Comparison of ENCODE assay signal across 8 cellular contexts in genomic region chr7:92245487-92246362, GRCh38. TPM values are rescaled to one million over a fixed set of nuclear protein-coding genes. Genes with fewer than 3 reads are reported as not detected.
DNase-seq lines count a peak whose midpoint lies in the region; ATAC-seq and TF ChIP-seq lines count a peak whose summit lies in the region.

ANKIB1 (plus strand) TSS chr7:92245974; CDS start chr7:92294979, 49,005 bp downstream.
KRIT1 (minus strand) TSS chr7:92245914; CDS start chr7:92242135, 3,779 bp downstream.

- no peaks in the 10 kb centered on the region for H3K27me3 ChIP-seq in Panc1 (ENCODE audit: control insufficient read depth, insufficient read depth, low read length)
- H3K27me3 ChIP-seq in esophagus muscularis mucosa: no peaks in the 10 kb centered on the region

- no peaks in the 10 kb centered on the region for H3K36me3 Mint-ChIP-seq in stimulated activated memory B cell treated with anti-CD40 and anti-IgM and Interleukin-4, amounts not matched to agents 10 μg/mL and 1 μg/mL and 100 μg/mL, for 72 hours

- H3K4me3 ChIP-seq in Panc1 (ENCODE audit: low read depth in 2 of 2, low read length in 2 of 2): peak within 1 kb of the TSS; percentile 94
- H3K4me3 ChIP-seq in esophagus muscularis mucosa: peak within 1 kb of the TSS; percentile 78 to 96 (median 94)

- CTCF ChIA-PET in Panc1 (lab: Charles Lee): interaction anchor here (1.1 kb wide), 1 partner anchor 202 kb away, joined by 3 read pairs; the partner anchor contains the start of gene GATAD1

- no peak for TF ChIP-seq CTCF in Panc1 (IDR thresholded peaks at IDR 0.05)
- peak in 2 of 3 experiments; percentile 28 to 32 for TF ChIP-seq CTCF in esophagus muscularis mucosa (IDR thresholded peaks at IDR 0.05)

- peak within 1 kb of the TSS; percentile 89 for H3K4me3 Mint-ChIP-seq in stimulated activated memory B cell treated with anti-CD40 and anti-IgM and Interleukin-4, amounts not matched to agents 10 μg/mL and 1 μg/mL and 100 μg/mL, for 72 hours

- 0% methylated on average over 21 of the region's 72 CpGs for WGBS in esophagus muscularis mucosa

- no TSS peak for BruUV-seq in Panc1 (replicated peaks; lab: Mats Ljungman, UMichigan)

- peak within 1 kb of the TSS; percentile 96 for H3K27ac Mint-ChIP-seq in stimulated activated memory B cell treated with anti-CD40 and anti-IgM and Interleukin-4, amounts not matched to agents 10 μg/mL and 1 μg/mL and 100 μg/mL, for 72 hours

- POLR2A ChIA-PET in Panc1 (lab: Charles Lee): interaction anchor here (0.6 to 1.1 kb wide), 4 partner anchors 17 to 283 kb away, joined by 3 to 5 read pairs (median 4); partner anchors contain the start of gene RBM48

- ATAC-seq in GM21723 (IDR thresholded peaks at IDR 0.05; ENCODE audit: unreplicated experiment) (peak; percentile 84), Panc1 (peak; percentile 95)
- ATAC-seq in stimulated activated memory B cell treated with anti-CD40 and anti-IgM and Interleukin-4, amounts not matched to agents 10 μg/mL and 1 μg/mL and 100 μg/mL, for 72 hours: peak; percentile 94

- in situ Hi-C loops in Panc1 (cut with HindIII; ENCODE audit: low pct_unique_long_range_greater_than_20kb, low sequenced_read_pairs): no loop called here

- no peaks in the 10 kb centered on the region for H3K27me3 Mint-ChIP-seq in stimulated activated memory B cell treated with anti-CD40 and anti-IgM and Interleukin-4, amounts not matched to agents 10 μg/mL and 1 μg/mL and 100 μg/mL, for 72 hours

- peaks cover 39% of the 10 kb centered on the region for H3K4me1 Mint-ChIP-seq in stimulated activated memory B cell treated with anti-CD40 and anti-IgM and Interleukin-4, amounts not matched to agents 10 μg/mL and 1 μg/mL and 100 μg/mL, for 72 hours

- H3K9me3 Mint-ChIP-seq in stimulated activated memory B cell treated with anti-CD40 and anti-IgM and Interleukin-4, amounts not matched to agents 10 μg/mL and 1 μg/mL and 100 μg/mL, for 72 hours: no peaks in the 10 kb centered on the region

- H3K4me1 ChIP-seq in Panc1 (ENCODE audit: control insufficient read depth, insufficient read depth, low read length) (peaks cover 17% of the 10 kb centered on the region), esophagus muscularis mucosa (peaks cover 25 to 50% (median 36%) of the 10 kb centered on the region in 4 donors)

- no peaks in the 10 kb centered on the region for H3K9me3 ChIP-seq in Panc1 (ENCODE audit: control insufficient read depth, insufficient read depth, low read depth, low read length)
- H3K9me3 ChIP-seq in esophagus muscularis mucosa: no peaks in the 10 kb centered on the region

- H3K27ac ChIP-seq in Panc1 (ENCODE audit: low read length) (peak within 1 kb of the TSS; percentile 94), esophagus muscularis mucosa (replicated peaks in 1 of 4) (peak within 1 kb of the TSS; percentile 91 to 94 (median 93))

- TF ChIP-seq EP300 in esophagus muscularis mucosa (IDR thresholded peaks at IDR 0.05): no peak

- no peak for TF ChIP-seq POLR2A in esophagus muscularis mucosa (IDR thresholded peaks at IDR 0.05; ENCODE audit: low read depth)

- DNase-seq in DMS79 (lab: John Stamatoyannopoulos, UW) (peak; percentile 74), KG1 (lab: John Stamatoyannopoulos, UW) (peak; percentile 88), Panc1 (ENCODE audit: low read depth, low spot score) (peak; percentile 75), esophagus muscularis mucosa (ENCODE audit: extremely low spot score) (peak; percentile 98), myocyte (ENCODE audit: low read depth) (peak; percentile 93)
- peak; percentile 89 to 91 for DNase-seq in activated T-cell treated with anti-CD3 and anti-CD28 coated beads, Interleukin-2, amount 50 U/mL, for 48 hours

- peaks cover 13% of the 10 kb centered on the region for H3K36me3 ChIP-seq in Panc1 (ENCODE audit: control insufficient read depth, insufficient read depth, low read length)
- peaks cover 6 to 13% (median 10%) of the 10 kb centered on the region in 4 donors for H3K36me3 ChIP-seq in esophagus muscularis mucosa

- intact Hi-C loops in Panc1 (cut with micrococcal nuclease; ENCODE audit: unreplicated experiment) (loop anchor here (2.0 kb wide), 1 partner anchor 47 kb away; no protein-coding TSS in a partner anchor), esophagus muscularis mucosa (cut with DNase I) (loop anchor here (2.0 kb wide), 1 partner anchor 201 kb away; the partner anchor contains the start of gene GATAD1)

RNA-seq across cellular contexts. Expression of gene ANKIB1, which starts in this region (rescaled TPM):
- total RNA-seq in Panc1 (2021; ENCODE audit: unreplicated experiment) (83.8 TPM), esophagus muscularis mucosa (10 to 100 TPM; 25.8 to 37.8 (median 28.6) TPM), myocyte (34.6 and 37.6 TPM in 2 replicates)
- 29.8 TPM for polyA plus RNA-seq in Panc1 (2012; ENCODE audit: insufficient read length)
- 21.7 TPM for polyA plus RNA-seq in myocyte (2012)

RNA-seq across cellular contexts. Expression of gene KRIT1, which starts in this region (rescaled TPM):
- total RNA-seq in Panc1 (2021; ENCODE audit: unreplicated experiment): 50.1 TPM
- 39.4 TPM for polyA plus RNA-seq in Panc1 (2012; ENCODE audit: insufficient read length)
- 10 to 100 TPM; 48.1 to 57.5 (median 52.4) TPM for total RNA-seq in esophagus muscularis mucosa
- total RNA-seq in myocyte: 59.2 and 60.4 TPM in 2 replicates
- polyA plus RNA-seq in myocyte (2012): 20.2 TPM

Comparison
In these comparisons a context has a peak if more than half of its experiments do, and no peak if none do; other contexts are left out.
1. Peak in every context shown above with its lines: DNase-seq, ATAC-seq, H3K4me3 ChIP-seq and H3K27ac ChIP-seq.